24 cellular contexts compared by ENCODE assay signal in the genomic region with DNA sequence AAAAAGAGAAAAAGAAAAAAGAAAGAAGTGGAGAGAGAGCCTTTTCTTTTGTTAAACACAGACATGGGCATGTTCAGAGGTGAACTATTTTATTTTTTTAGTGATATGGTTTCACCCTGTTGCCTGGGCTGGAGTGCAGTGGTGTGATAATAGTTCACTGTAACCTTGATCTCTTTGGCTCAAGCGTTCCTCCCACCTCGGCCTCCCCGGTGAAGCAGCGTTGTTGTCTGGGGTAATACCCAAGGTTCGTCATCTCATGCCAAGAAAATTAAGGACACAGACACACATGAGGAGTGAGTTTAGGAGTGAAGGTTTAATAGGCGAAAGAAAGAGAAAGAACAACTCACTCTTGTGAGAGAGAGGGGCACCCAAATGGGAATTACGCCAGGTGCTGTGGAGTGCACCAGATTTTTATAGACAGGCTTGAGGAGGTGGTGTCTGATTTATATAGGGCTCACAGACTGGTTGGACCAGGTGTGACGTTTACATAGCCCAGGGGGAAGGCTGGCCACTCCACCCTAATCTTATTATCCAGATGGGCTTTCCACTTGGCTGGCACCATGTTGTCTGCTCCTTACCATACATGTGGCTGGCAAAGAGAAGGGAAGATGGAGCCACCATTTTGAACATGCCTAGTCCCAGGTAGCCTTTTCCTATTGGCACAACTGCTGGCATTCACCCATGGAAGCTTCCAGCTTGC. TPM values are rescaled to one million over a fixed set of nuclear protein-coding genes. Genes with fewer than 3 reads are reported as not detected.
DNase-seq lines count a peak whose midpoint lies in the region; ATAC-seq, FAIRE-seq and TF ChIP-seq lines count a peak whose summit lies in the region.
"Had no signal": no experiment of that assay in that cellular context is flagged by ENCODE, and none has a peak within 500 bp of the region (broad histone marks: within the 10 kb centered on the region; RNA-seq: fewer than 3 reads in every experiment).

No MANE protein-coding gene starts in this region.

- DNase-seq in activated CD8-positive, alpha-beta T cell treated with anti-CD3 and anti-CD28 coated beads for 36 hours, result no peak
- no peak for DNase-seq in activated CD8-positive, alpha-beta T cell treated with anti-CD3 and anti-CD28 coated beads, Interleukin-2, amount 10 ng/mL, durations not matched to agents 7 days and 5 days
- DNase-seq in NCI-H1105 (lab: John Stamatoyannopoulos, UW) (peak; percentile 92), WERI-Rb-1 (peak; percentile 47), Calu3 (no peak), GM12892 (ENCODE audit: insufficient read length) (no peak), T-helper 17 cell (no peak)
- DNase-seq: activated CD8-positive, alpha-beta memory T cell treated with anti-CD3 and anti-CD28 coated beads, Interleukin-2, amount 50 U/mL, for 48 hours; caudate nucleus; CD4-positive, CD25-positive, alpha-beta regulatory T cell; DND-41; GOT3; kidney; NCI-H1436; pancreas; stimulated activated CD4-positive, alpha-beta T cell treated with anti-CD3 and anti-CD28 coated beads, Interleukin-4, amount 100 ng/mL, for 1 hour had no signal

- CTCF ChIA-PET in activated CD8-positive, alpha-beta T cell treated with anti-CD3 and anti-CD28 coated beads for 36 hours (lab: Charles Lee), result interaction anchor here (2.0 kb wide), 1 partner anchor 65 kb away, joined by 15 read pairs; no protein-coding TSS in a partner anchor
- CTCF ChIA-PET in activated CD8-positive, alpha-beta T cell treated with anti-CD3 and anti-CD28 coated beads, Interleukin-2, amount 10 ng/mL, durations not matched to agents 7 days and 5 days (lab: Charles Lee), result interaction anchor here (1.2 to 11.4 kb wide), 2 partner anchors 36 to 64 kb away, joined by 3 to 374 read pairs; no protein-coding TSS in a partner anchor
- CTCF ChIA-PET in Calu3 (lab: Charles Lee), result no interaction called here

- TF ChIP-seq CTCF in activated CD8-positive, alpha-beta T cell treated with anti-CD3 and anti-CD28 coated beads for 36 hours (IDR thresholded peaks at IDR 0.05), result no peak
- TF ChIP-seq CTCF in WERI-Rb-1 (IDR thresholded peaks at IDR 0.05; ENCODE audit: low read depth, low read length) (no peak), Calu3 (IDR thresholded peaks at IDR 0.05; ENCODE audit: unreplicated experiment) (no peak)

- H3K36me3 ChIP-seq in WERI-Rb-1, result no peaks in the 10 kb centered on the region
- H3K36me3 ChIP-seq: ascending aorta, pancreas, right atrium auricular region had no signal

- BruUV-seq in Calu3 (replicated peaks; lab: Mats Ljungman, UMichigan), result no TSS peak

- intact Hi-C loops in activated CD8-positive, alpha-beta T cell treated with anti-CD3 and anti-CD28 coated beads for 36 hours (cut with micrococcal nuclease), result no loop called here
- intact Hi-C loops in Calu3 (cut with micrococcal nuclease; ENCODE audit: unreplicated experiment), result no loop called here

- POLR2A ChIA-PET in activated CD8-positive, alpha-beta T cell treated with anti-CD3 and anti-CD28 coated beads for 36 hours (lab: Charles Lee), result interaction anchor here (1.1 kb wide), 1 partner anchor 13 kb away, joined by 3 read pairs; no protein-coding TSS in a partner anchor
- POLR2A ChIA-PET in activated CD8-positive, alpha-beta T cell treated with anti-CD3 and anti-CD28 coated beads, Interleukin-2, amount 10 ng/mL, durations not matched to agents 7 days and 5 days (lab: Charles Lee), result no interaction called here

- no peak for FAIRE-seq in GM12892 (lab: Jason Lieb, UNC)
- FAIRE-seq: kidney, pancreas had no signal

- H3K36me3 Mint-ChIP-seq in activated CD8-positive, alpha-beta T cell treated with anti-CD3 and anti-CD28 coated beads for 36 hours (ENCODE audit: low read depth), result no peaks in the 10 kb centered on the region
- H3K36me3 Mint-ChIP-seq in activated CD8-positive, alpha-beta T cell treated with anti-CD3 and anti-CD28 coated beads, Interleukin-2, amount 10 ng/mL, durations not matched to agents 7 days and 5 days (ENCODE audit: low read depth), result peaks cover 3% of the 10 kb centered on the region
- H3K36me3 Mint-ChIP-seq in Calu3 (ENCODE audit: insufficient read depth, unreplicated experiment) (no peaks in the 10 kb centered on the region), T-helper 17 cell (ENCODE audit: low read depth) (no peaks in the 10 kb centered on the region)
- H3K36me3 Mint-ChIP-seq: activated naive CD8-positive, alpha-beta T cell; CD4-positive, CD25-positive, alpha-beta regulatory T cell; IgD-negative memory B cell; natural killer cell treated with Interleukin-12 subunit alpha and Interleukin-12 subunit beta and Interleukin-15 and Interleukin-18, amount 100 ng/mL, for 72 hours; stimulated activated memory B cell treated with anti-CD40 and anti-IgM and Interleukin-4, amounts not matched to agents 10 μg/mL and 1 μg/mL and 100 μg/mL, for 72 hours had no signal

- H3K27me3 Mint-ChIP-seq in activated CD8-positive, alpha-beta T cell treated with anti-CD3 and anti-CD28 coated beads for 36 hours, result no peaks in the 10 kb centered on the region
- H3K27me3 Mint-ChIP-seq in activated CD8-positive, alpha-beta T cell treated with anti-CD3 and anti-CD28 coated beads, Interleukin-2, amount 10 ng/mL, durations not matched to agents 7 days and 5 days (ENCODE audit: low read depth), result no peaks in the 10 kb centered on the region
- peaks cover 14% of the 10 kb centered on the region for H3K27me3 Mint-ChIP-seq in Calu3 (ENCODE audit: unreplicated experiment)
- H3K27me3 Mint-ChIP-seq in T-helper 17 cell, result no peaks in the 10 kb centered on the region
- H3K27me3 Mint-ChIP-seq: activated naive CD8-positive, alpha-beta T cell; CD4-positive, CD25-positive, alpha-beta regulatory T cell; natural killer cell treated with Interleukin-12 subunit alpha and Interleukin-12 subunit beta and Interleukin-15 and Interleukin-18, amount 100 ng/mL, for 72 hours had no signal

- no peaks in the 10 kb centered on the region for H3K4me1 Mint-ChIP-seq in activated CD8-positive, alpha-beta T cell treated with anti-CD3 and anti-CD28 coated beads for 36 hours (ENCODE audit: low read depth)
- H3K4me1 Mint-ChIP-seq in activated CD8-positive, alpha-beta T cell treated with anti-CD3 and anti-CD28 coated beads, Interleukin-2, amount 10 ng/mL, durations not matched to agents 7 days and 5 days (ENCODE audit: low read depth), result peaks cover 11% of the 10 kb centered on the region
- H3K4me1 Mint-ChIP-seq in Calu3 (ENCODE audit: low read depth, unreplicated experiment) (no peaks in the 10 kb centered on the region), T-helper 17 cell (peaks cover 17% of the 10 kb centered on the region)
- H3K4me1 Mint-ChIP-seq: stimulated activated memory B cell treated with anti-CD40 and anti-IgM and Interleukin-4, amounts not matched to agents 10 μg/mL and 1 μg/mL and 100 μg/mL, for 72 hours had no signal

- peak overlapping the region; percentile 11 for H3K27ac Mint-ChIP-seq in activated CD8-positive, alpha-beta T cell treated with anti-CD3 and anti-CD28 coated beads for 36 hours
- no peak overlapping the region for H3K27ac Mint-ChIP-seq in activated CD8-positive, alpha-beta T cell treated with anti-CD3 and anti-CD28 coated beads, Interleukin-2, amount 10 ng/mL, durations not matched to agents 7 days and 5 days
- H3K27ac Mint-ChIP-seq in Calu3 (ENCODE audit: unreplicated experiment) (no peak overlapping the region), T-helper 17 cell (no peak overlapping the region)
- H3K27ac Mint-ChIP-seq: activated naive CD8-positive, alpha-beta T cell; IgD-negative memory B cell; natural killer cell treated with Interleukin-12 subunit alpha and Interleukin-12 subunit beta and Interleukin-15 and Interleukin-18, amount 100 ng/mL, for 72 hours; stimulated activated memory B cell treated with anti-CD40 and anti-IgM and Interleukin-4, amounts not matched to agents 10 μg/mL and 1 μg/mL and 100 μg/mL, for 72 hours; T-helper 2 cell treated with Interferon-gamma antibody and Interleukin-4, amounts not matched to agents 5 μg/mL and 100 μg/mL, for 36 hours had no signal

- H3K27me3 ChIP-seq in WERI-Rb-1 (ENCODE audit: insufficient read depth, low read depth, severe bottlenecking), result no peaks in the 10 kb centered on the region
- H3K27me3 ChIP-seq: ascending aorta, pancreas, right atrium auricular region had no signal

- H3K4me3 Mint-ChIP-seq in activated CD8-positive, alpha-beta T cell treated with anti-CD3 and anti-CD28 coated beads for 36 hours, result no peak overlapping the region
- H3K4me3 Mint-ChIP-seq in activated CD8-positive, alpha-beta T cell treated with anti-CD3 and anti-CD28 coated beads, Interleukin-2, amount 10 ng/mL, durations not matched to agents 7 days and 5 days, result no peak overlapping the region
- H3K4me3 Mint-ChIP-seq in Calu3 (ENCODE audit: low read depth, unreplicated experiment), result no peak overlapping the region
- no peak overlapping the region for H3K4me3 Mint-ChIP-seq in T-helper 17 cell
- H3K4me3 Mint-ChIP-seq: activated naive CD8-positive, alpha-beta T cell; CD4-positive, CD25-positive, alpha-beta regulatory T cell; IgD-negative memory B cell; natural killer cell treated with Interleukin-12 subunit alpha and Interleukin-12 subunit beta and Interleukin-15 and Interleukin-18, amount 100 ng/mL, for 72 hours; stimulated activated memory B cell treated with anti-CD40 and anti-IgM and Interleukin-4, amounts not matched to agents 10 μg/mL and 1 μg/mL and 100 μg/mL, for 72 hours; T-helper 2 cell treated with Interferon-gamma antibody and Interleukin-4, amounts not matched to agents 5 μg/mL and 100 μg/mL, for 36 hours had no signal

- no peaks in the 10 kb centered on the region for H3K9me3 Mint-ChIP-seq in activated CD8-positive, alpha-beta T cell treated with anti-CD3 and anti-CD28 coated beads for 36 hours
- H3K9me3 Mint-ChIP-seq in activated CD8-positive, alpha-beta T cell treated with anti-CD3 and anti-CD28 coated beads, Interleukin-2, amount 10 ng/mL, durations not matched to agents 7 days and 5 days (ENCODE audit: insufficient read depth), result no peaks in the 10 kb centered on the region
- H3K9me3 Mint-ChIP-seq in Calu3 (ENCODE audit: low read depth, unreplicated experiment), result no peaks in the 10 kb centered on the region
- H3K9me3 Mint-ChIP-seq: CD4-positive, CD25-positive, alpha-beta regulatory T cell; IgD-negative memory B cell; natural killer cell treated with Interleukin-12 subunit alpha and Interleukin-12 subunit beta and Interleukin-15 and Interleukin-18, amount 100 ng/mL, for 72 hours; stimulated activated memory B cell treated with anti-CD40 and anti-IgM and Interleukin-4, amounts not matched to agents 10 μg/mL and 1 μg/mL and 100 μg/mL, for 72 hours; T-helper 2 cell treated with Interferon-gamma antibody and Interleukin-4, amounts not matched to agents 5 μg/mL and 100 μg/mL, for 36 hours had no signal

- no peak overlapping the region for H3K4me3 ChIP-seq in WERI-Rb-1 (ENCODE audit: low read depth, low read length)
- H3K4me3 ChIP-seq: ascending aorta, pancreas, right atrium auricular region had no signal

- H3K27ac ChIP-seq in WERI-Rb-1, result no peak overlapping the region
- H3K27ac ChIP-seq: ascending aorta, pancreas, right atrium auricular region had no signal

- TF ChIP-seq POLR2A in GM12892 (IDR thresholded peaks at IDR 0.05; ENCODE audit: low read depth, low read length), result no peak

- ATAC-seq in activated CD8-positive, alpha-beta T cell treated with anti-CD3 and anti-CD28 coated beads for 36 hours, result no peak
- ATAC-seq in activated CD8-positive, alpha-beta T cell treated with anti-CD3 and anti-CD28 coated beads, Interleukin-2, amount 10 ng/mL, durations not matched to agents 7 days and 5 days, result no peak
- no peak for ATAC-seq in T-helper 17 cell
- ATAC-seq: natural killer cell treated with Interleukin-12 subunit alpha and Interleukin-12 subunit beta and Interleukin-15 and Interleukin-18, amount 100 ng/mL, for 72 hours; pancreas; SK-N-SH treated with all-trans-retinoic acid at 6 μM for 48 hours; stimulated activated memory B cell treated with anti-CD40 and anti-IgM and Interleukin-4, amounts not matched to agents 10 μg/mL and 1 μg/mL and 100 μg/mL, for 72 hours had no signal

- H3K9me3 ChIP-seq in WERI-Rb-1 (ENCODE audit: severe bottlenecking) (no peaks in the 10 kb centered on the region), T-helper 17 cell (ENCODE audit: control insufficient read depth, low read length, poor library complexity, severe bottlenecking) (no peaks in the 10 kb centered on the region)
- H3K9me3 ChIP-seq: ascending aorta, pancreas, right atrium auricular region had no signal

RNA-seq across cellular contexts. Expression of a gene that starts 42.3 kb away (rescaled TPM):
- total RNA-seq in activated CD8-positive, alpha-beta T cell treated with anti-CD3 and anti-CD28 coated beads for 36 hours, result 10 to 100 TPM; 15.4 to 16.2 TPM
- 10 to 100 TPM; 22.8 to 26.0 TPM for total RNA-seq in activated CD8-positive, alpha-beta T cell treated with anti-CD3 and anti-CD28 coated beads, Interleukin-2, amount 10 ng/mL, durations not matched to agents 7 days and 5 days
- 5.9 and 8.2 TPM in 2 replicates for total RNA-seq in Calu3 (2022)
- 15.5 TPM for polyA plus RNA-seq in GM12892 (2012; ENCODE audit: missing spikeins)
- total RNA-seq in T-helper 17 cell, result 10 to 100 TPM; 25.1 to 33.1 TPM
- polyA plus RNA-seq: IgD-negative memory B cell had no signal

Comparison
In these comparisons a context has a peak if more than half of its experiments do, and no peak if none do; other contexts are left out.
1. DNase-seq: peak in NCI-H1105 (single experiment) and WERI-Rb-1 (single experiment); none in activated CD8-positive, alpha-beta T cell treated with anti-CD3 and anti-CD28 coated beads for 36 hours (single experiment), activated CD8-positive, alpha-beta T cell treated with anti-CD3 and anti-CD28 coated beads, Interleukin-2, amount 10 ng/mL, durations not matched to agents 7 days and 5 days (single experiment), Calu3 (single experiment), GM12892 (single experiment) and T-helper 17 cell (0 of 3).